In the genomic region with DNA sequence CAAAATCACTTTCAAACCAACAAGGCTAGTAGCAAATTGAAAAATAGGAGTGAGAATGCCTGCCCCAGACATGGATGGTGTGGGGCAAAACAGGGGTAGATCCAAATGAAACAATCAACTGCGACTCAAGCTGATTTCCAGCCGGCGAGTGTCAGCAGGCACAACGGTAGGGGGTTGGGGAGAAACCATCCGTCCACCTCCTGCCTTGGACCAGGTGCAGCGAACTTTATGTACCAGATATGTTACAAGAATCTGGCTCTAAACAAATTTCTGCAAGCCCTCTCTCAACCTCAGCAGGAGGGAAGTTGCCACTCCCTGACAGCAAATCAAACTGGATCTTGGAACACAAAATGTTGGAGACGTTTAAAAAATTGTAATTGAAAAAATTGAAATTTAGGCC, we compare ENCODE assay signal across 25 cellular contexts.
"Had no signal": no experiment of that assay in that cellular context is flagged by ENCODE, and none has a peak within 500 bp of the region (broad histone marks: within the 10 kb centered on the region; RNA-seq: fewer than 3 reads in every experiment).

No MANE protein-coding gene starts in this region.

- H3K9me3 Mint-ChIP-seq: immature natural killer cell; memory B cell; natural killer cell treated with Interleukin-12 subunit alpha and Interleukin-12 subunit beta and Interleukin-15 and Interleukin-18, amount 100 ng/mL, for 72 hours; stimulated activated naive B cell treated with anti-CD40 and anti-IgM and Interleukin-4, amounts not matched to agents 10 μg/mL and 1 μg/mL and 100 μg/mL, for 72 hours had no signal

- H3K4me3 ChIP-seq: left ventricle myocardium inferior, lung, mucosa of descending colon, ovary, right atrium auricular region, right lobe of liver, skin epidermis, stomach, thoracic aorta, tibial nerve, uterus had no signal

- H3K4me3 Mint-ChIP-seq: immature natural killer cell; memory B cell; naive thymus-derived CD4-positive, alpha-beta T cell; natural killer cell treated with Interleukin-12 subunit alpha and Interleukin-12 subunit beta and Interleukin-15 and Interleukin-18, amount 100 ng/mL, for 72 hours; stimulated activated naive B cell treated with anti-CD40 and anti-IgM and Interleukin-4, amounts not matched to agents 10 μg/mL and 1 μg/mL and 100 μg/mL, for 72 hours; type B pancreatic cell had no signal

- H3K4me1 Mint-ChIP-seq: immature natural killer cell; memory B cell; naive thymus-derived CD4-positive, alpha-beta T cell had no signal

- H3K4me1 ChIP-seq: right lobe of liver, uterus had no signal

- H3K36me3 ChIP-seq: left ventricle myocardium inferior, ovary, right atrium auricular region, right lobe of liver, stomach, thoracic aorta, tibial nerve, uterus had no signal

- H3K9me3 ChIP-seq: left ventricle myocardium inferior, mucosa of descending colon, ovary, right atrium auricular region, right lobe of liver, stomach, thoracic aorta, tibial nerve, uterus had no signal

- H3K27ac Mint-ChIP-seq: immature natural killer cell; memory B cell; naive thymus-derived CD4-positive, alpha-beta T cell; natural killer cell treated with Interleukin-12 subunit alpha and Interleukin-12 subunit beta and Interleukin-15 and Interleukin-18, amount 100 ng/mL, for 72 hours; progenitor cell of endocrine pancreas; stimulated activated naive B cell treated with anti-CD40 and anti-IgM and Interleukin-4, amounts not matched to agents 10 μg/mL and 1 μg/mL and 100 μg/mL, for 72 hours; type B pancreatic cell had no signal

- H3K27me3 ChIP-seq: ovary, right atrium auricular region, right lobe of liver, stomach, tibial nerve, uterus had no signal

- ATAC-seq: mucosa of descending colon; naive thymus-derived CD4-positive, alpha-beta T cell; natural killer cell treated with Interleukin-12 subunit alpha and Interleukin-12 subunit beta and Interleukin-15 and Interleukin-18, amount 100 ng/mL, for 72 hours; right lobe of liver; stimulated activated naive B cell treated with anti-CD40 and anti-IgM and Interleukin-4, amounts not matched to agents 10 μg/mL and 1 μg/mL and 100 μg/mL, for 72 hours; stimulated activated naive CD8-positive, alpha-beta T cell treated with anti-CD3 and anti-CD28 coated beads, Interleukin-15, Interleukin-2, amounts not matched to agents 100 U/mL and 50 U/mL, for 24 hours had no signal

- H3K27ac ChIP-seq: left ventricle myocardium inferior, ovary, right atrium auricular region, right lobe of liver, skin epidermis, stomach, thoracic aorta, tibial nerve, uterus had no signal

- H3K36me3 Mint-ChIP-seq: immature natural killer cell; memory B cell; naive thymus-derived CD4-positive, alpha-beta T cell; natural killer cell treated with Interleukin-12 subunit alpha and Interleukin-12 subunit beta and Interleukin-15 and Interleukin-18, amount 100 ng/mL, for 72 hours; stimulated activated naive B cell treated with anti-CD40 and anti-IgM and Interleukin-4, amounts not matched to agents 10 μg/mL and 1 μg/mL and 100 μg/mL, for 72 hours; type B pancreatic cell had no signal

- FAIRE-seq: islet of Langerhans had no signal

- DNase-seq: immature natural killer cell; left ventricle myocardium inferior; midbrain; mucosa of descending colon; naive thymus-derived CD4-positive, alpha-beta T cell; ovary; right lobe of liver; stimulated activated CD4-positive, alpha-beta T cell treated with anti-CD3 and anti-CD28 coated beads, Interleukin-12 subunit alpha, Interleukin-12 subunit beta, amount 100 ng/mL, for 4 hours; stimulated activated CD4-positive, alpha-beta T cell treated with anti-CD3 and anti-CD28 coated beads, Interleukin-15, amount 100 ng/mL, for 24 hours; stimulated activated CD4-positive, alpha-beta T cell treated with anti-CD3 and anti-CD28 coated beads, Interleukin-2, amount 100 ng/mL, for 24 hours; stimulated activated CD4-positive, alpha-beta T cell treated with anti-CD3 and anti-CD28 coated beads, Interleukin-4, amount 100 ng/mL, for 1 hour; stimulated activated naive B cell treated with anti-CD40 and anti-IgM and Interleukin-4, amounts not matched to agents 10 μg/mL and 1 μg/mL and 100 μg/mL, for 72 hours; stimulated activated naive CD8-positive, alpha-beta T cell treated with anti-CD3 and anti-CD28 coated beads, Interleukin-15, Interleukin-2, amounts not matched to agents 100 U/mL and 50 U/mL, for 24 hours; stomach; uterus had no signal
